In genomic region chr2:196887431-196887830, GRCh38 we compare ENCODE assay signal across 24 cellular contexts.
"Had no signal": no experiment of that assay in that cellular context is flagged by ENCODE, and none has a peak within 500 bp of the region (broad histone marks: within the 10 kb centered on the region; RNA-seq: fewer than 3 reads in every experiment).

No MANE protein-coding gene starts in this region.

- H3K4me1 Mint-ChIP-seq: activated T-helper 17 cell treated with anti-CD3 and anti-CD28 coated beads, Interleukin-2, amount 50 U/mL, for 72 hours had no signal

- H3K4me3 ChIP-seq: PC-9, SK-N-MC had no signal

- DNase-seq: activated CD4-positive, alpha-beta memory T cell treated with anti-CD3 and anti-CD28 coated beads, Interleukin-2, amount 10 ng/mL, durations not matched to agents 7 days and 5 days; activated CD4-positive, alpha-beta T cell treated with anti-CD3 and anti-CD28 coated beads, Interleukin-2, amount 50 U/mL, for 1 hour; activated CD4-positive, CD25-positive, alpha-beta regulatory T cell; activated gamma-delta T cell; activated naive CD4-positive, alpha-beta T cell treated with anti-CD3 and anti-CD28 coated beads for 36 hours; activated naive CD8-positive, alpha-beta T cell treated with anti-CD3 and anti-CD28 coated beads for 36 hours; activated T-cell treated with anti-CD3 and anti-CD28 coated beads for 4 hours; activated T-cell treated with anti-CD3 and anti-CD28 coated beads, Interleukin-2, amount 50 U/mL, for 48 hours; brain microvascular endothelial cell; cerebellar nuclear complex; MM.1S; NCI-H1105 treated with DMSO at 0.1 percent for 48 hours; NCI-H146; NCI-H187 treated with DMSO at 0.1 percent for 48 hours; NCI-H2081 treated with DMSO at 0.1 percent for 48 hours; NCI-H446; NCI-H524; PC-9; RPMI8226; T-helper 1 cell had no signal

- ATAC-seq: activated T-helper 17 cell treated with anti-CD3 and anti-CD28 coated beads, Interleukin-2, amount 50 U/mL, for 72 hours; Right ventricle myocardium inferior had no signal

- H3K9me3 Mint-ChIP-seq: activated naive CD4-positive, alpha-beta T cell treated with anti-CD3 and anti-CD28 coated beads for 36 hours; activated T-helper 17 cell treated with anti-CD3 and anti-CD28 coated beads, Interleukin-2, amount 50 U/mL, for 72 hours had no signal

- H3K27me3 ChIP-seq: brain microvascular endothelial cell had no signal

- H3K36me3 ChIP-seq: brain microvascular endothelial cell had no signal

- H3K27ac ChIP-seq: brain microvascular endothelial cell, KMS-11, PC-9, SK-N-MC had no signal

- H3K4me2 ChIP-seq: KMS-11, PC-9 had no signal

- H3K27ac Mint-ChIP-seq: activated CD4-positive, alpha-beta memory T cell treated with anti-CD3 and anti-CD28 coated beads, Interleukin-2, amount 10 ng/mL, durations not matched to agents 7 days and 5 days; activated naive CD4-positive, alpha-beta T cell treated with anti-CD3 and anti-CD28 coated beads for 36 hours; activated naive CD8-positive, alpha-beta T cell treated with anti-CD3 and anti-CD28 coated beads for 36 hours; activated T-helper 17 cell treated with anti-CD3 and anti-CD28 coated beads, Interleukin-2, amount 50 U/mL, for 72 hours had no signal

- H3K27me3 Mint-ChIP-seq: activated CD4-positive, alpha-beta memory T cell treated with anti-CD3 and anti-CD28 coated beads, Interleukin-2, amount 10 ng/mL, durations not matched to agents 7 days and 5 days; activated naive CD8-positive, alpha-beta T cell treated with anti-CD3 and anti-CD28 coated beads for 36 hours; activated T-helper 17 cell treated with anti-CD3 and anti-CD28 coated beads, Interleukin-2, amount 50 U/mL, for 72 hours had no signal

- H3K9ac ChIP-seq: KMS-11 had no signal

- H2AFZ ChIP-seq: PC-9 had no signal

- H3K4me3 Mint-ChIP-seq: activated CD4-positive, alpha-beta memory T cell treated with anti-CD3 and anti-CD28 coated beads, Interleukin-2, amount 10 ng/mL, durations not matched to agents 7 days and 5 days; activated naive CD4-positive, alpha-beta T cell treated with anti-CD3 and anti-CD28 coated beads for 36 hours; activated naive CD8-positive, alpha-beta T cell treated with anti-CD3 and anti-CD28 coated beads for 36 hours; activated T-helper 17 cell treated with anti-CD3 and anti-CD28 coated beads, Interleukin-2, amount 50 U/mL, for 72 hours had no signal
